26 cellular contexts compared by ENCODE assay signal in genomic region chr3:71371282-71371681, GRCh38.
DNase-seq lines count a peak whose midpoint lies in the region; ATAC-seq, FAIRE-seq and TF ChIP-seq lines count a peak whose summit lies in the region.
"Had no signal": no experiment of that assay in that cellular context is flagged by ENCODE, and none has a peak within 500 bp of the region (broad histone marks: within the 10 kb centered on the region; RNA-seq: fewer than 3 reads in every experiment).

No MANE protein-coding gene starts in this region.

- H2BK15ac ChIP-seq in mesenchymal stem cell (ENCODE audit: low read depth, poor library complexity, severe bottlenecking), result no peak overlapping the region

- H3K18ac ChIP-seq in mesenchymal stem cell (ENCODE audit: low read depth in 1 of 2, low read length in 2 of 2), result no peak overlapping the region

- H3K36me3 ChIP-seq in astrocyte (ENCODE audit: insufficient read depth, low read length) (no peaks in the 10 kb centered on the region), mesenchymal stem cell (ENCODE audit: control insufficient read depth in 1 of 2, insufficient read depth in 2 of 2, low read depth in 1 of 2, low read length in 2 of 2) (peaks cover 0 to 13% of the 10 kb centered on the region in 2 experiments), uterus (no peaks in the 10 kb centered on the region)
- H3K36me3 ChIP-seq: gastroesophageal sphincter, sigmoid colon, tibial nerve had no signal

- no peak overlapping the region for H3K4me3 Mint-ChIP-seq in activated naive CD4-positive, alpha-beta T cell treated with anti-CD3 and anti-CD28 coated beads, Interleukin-2, amount 50 U/mL, for 24 hours
- no peak overlapping the region for H3K4me3 Mint-ChIP-seq in astrocyte (ENCODE audit: unreplicated experiment)
- H3K4me3 Mint-ChIP-seq: activated T-helper 17 cell treated with anti-CD3 and anti-CD28 coated beads, Interleukin-2, amount 50 U/mL, for 72 hours; stimulated activated naive CD8-positive, alpha-beta T cell treated with anti-CD3 and anti-CD28 coated beads, Interleukin-15, Interleukin-2, amounts not matched to agents 100 ng/mL and 50 ng/mL, for 24 hours had no signal

- no peaks in the 10 kb centered on the region for H3K27me3 ChIP-seq in astrocyte (ENCODE audit: insufficient read depth, low read length)
- H3K27me3 ChIP-seq in mesenchymal stem cell (ENCODE audit: control insufficient read depth in 1 of 2, insufficient read depth in 1 of 2, low read length in 2 of 2), result no peaks in the 10 kb centered on the region
- no peaks in the 10 kb centered on the region for H3K27me3 ChIP-seq in uterus
- no peaks in the 10 kb centered on the region for H3K27me3 ChIP-seq in dorsolateral prefrontal cortex
- H3K27me3 ChIP-seq: body of pancreas, gastroesophageal sphincter, sigmoid colon, tibial nerve had no signal

- H3K27ac ChIP-seq in astrocyte (ENCODE audit: low read depth, low read length) (no peak overlapping the region), mesenchymal stem cell (ENCODE audit: low read length, poor library complexity, severe bottlenecking) (no peak overlapping the region), uterus (no peak overlapping the region), dorsolateral prefrontal cortex (no peak overlapping the region)
- H3K27ac ChIP-seq: body of pancreas, tibial nerve had no signal

- H3K4me3 ChIP-seq in astrocyte (ENCODE audit: insufficient read depth, low read depth, low read length) (no peak overlapping the region), mesenchymal stem cell (ENCODE audit: insufficient read depth in 1 of 2, low read depth in 1 of 2, low read length in 2 of 2) (no peak overlapping the region), uterus (no peak overlapping the region), dorsolateral prefrontal cortex (no peak overlapping the region)
- H3K4me3 ChIP-seq: body of pancreas, gastroesophageal sphincter, GM12878, sigmoid colon, tibial nerve had no signal

- H4K91ac ChIP-seq in mesenchymal stem cell (ENCODE audit: low read length), result no peak overlapping the region

- no peak overlapping the region for H2BK12ac ChIP-seq in mesenchymal stem cell (ENCODE audit: low read length in 2 of 2)

- H2BK5ac ChIP-seq in mesenchymal stem cell (ENCODE audit: low read depth, low read length, poor library complexity, severe bottlenecking), result no peak overlapping the region

- DNase-seq in activated naive CD4-positive, alpha-beta T cell treated with Interleukin-2 at 50 U/mL for 16 hours, result no peak
- DNase-seq in astrocyte (ENCODE audit: low read depth) (no peak), mesenchymal stem cell (no peak), uterus (no peak), Ammon's horn (ENCODE audit: low spot score) (no peak), dorsolateral prefrontal cortex (no peak)
- DNase-seq: activated CD8-positive, alpha-beta memory T cell treated with anti-CD3 and anti-CD28 coated beads, Interleukin-2, amount 50 U/mL, for 4 hours; AML-193; body of pancreas; DND-41; NCI-H1105; NCI-H2029; NCI-H2227 treated with DMSO at 0.1 percent for 48 hours; NCI-H748 treated with DMSO at 0.1 percent for 48 hours; sigmoid colon; T1000 had no signal

- H3K9me3 ChIP-seq in astrocyte (ENCODE audit: insufficient read depth, low read depth, low read length), result no peaks in the 10 kb centered on the region
- H3K9me3 ChIP-seq in mesenchymal stem cell (ENCODE audit: control insufficient read depth, low read length), result no peaks in the 10 kb centered on the region
- H3K9me3 ChIP-seq in uterus, result no peaks in the 10 kb centered on the region
- H3K9me3 ChIP-seq: body of pancreas, gastroesophageal sphincter, sigmoid colon, tibial nerve had no signal

- no peak for TF ChIP-seq CTCF in astrocyte (IDR thresholded peaks at IDR 0.05; ENCODE audit: insufficient read depth, low read depth, low read length)
- no peak for TF ChIP-seq CTCF in uterus (IDR thresholded peaks at IDR 0.05)
- TF ChIP-seq CTCF in dorsolateral prefrontal cortex (IDR thresholded peaks at IDR 0.05 in 54 of 56, conservative IDR thresholded peaks at IDR 0.05 in 2 of 56; ENCODE audit: low read depth in 1 of 56, partially characterized antibody in 56 of 56), result no peak

- no peak overlapping the region for H3K23ac ChIP-seq in mesenchymal stem cell (ENCODE audit: low read length in 2 of 2)

- no peak for ATAC-seq in GM19324 (IDR thresholded peaks at IDR 0.05; ENCODE audit: low FRiP score, unreplicated experiment)
- ATAC-seq: activated T-helper 17 cell treated with anti-CD3 and anti-CD28 coated beads, Interleukin-2, amount 50 U/mL, for 72 hours; body of pancreas; gastroesophageal sphincter; GM12878; Right ventricle myocardium inferior had no signal

- H3K14ac ChIP-seq in mesenchymal stem cell (ENCODE audit: low read length in 2 of 2), result no peak overlapping the region

- intact Hi-C loops in uterus (cut with DNase I; ENCODE audit: low total_unique reads), result no loop called here
- intact Hi-C loops in dorsolateral prefrontal cortex (cut with DNase I), result no loop called here

- 95% methylated on average over 6 of the region's 6 CpGs for WGBS in mesenchymal stem cell

- H3K36me3 Mint-ChIP-seq in activated naive CD4-positive, alpha-beta T cell treated with anti-CD3 and anti-CD28 coated beads, Interleukin-2, amount 50 U/mL, for 24 hours, result peaks cover 11% of the 10 kb centered on the region
- peaks cover 2% of the 10 kb centered on the region for H3K36me3 Mint-ChIP-seq in astrocyte (ENCODE audit: low read depth, unreplicated experiment)

- no peak overlapping the region for H3K4ac ChIP-seq in mesenchymal stem cell (ENCODE audit: low read depth in 1 of 2, low read length in 2 of 2)

- no peaks in the 10 kb centered on the region for H3K9me3 Mint-ChIP-seq in activated naive CD4-positive, alpha-beta T cell treated with anti-CD3 and anti-CD28 coated beads, Interleukin-2, amount 50 U/mL, for 24 hours
- H3K9me3 Mint-ChIP-seq in astrocyte (ENCODE audit: unreplicated experiment), result peaks cover 4% of the 10 kb centered on the region
- H3K9me3 Mint-ChIP-seq: activated T-helper 17 cell treated with anti-CD3 and anti-CD28 coated beads, Interleukin-2, amount 50 U/mL, for 72 hours; stimulated activated naive CD8-positive, alpha-beta T cell treated with anti-CD3 and anti-CD28 coated beads, Interleukin-15, Interleukin-2, amounts not matched to agents 100 ng/mL and 50 ng/mL, for 24 hours had no signal

- H3K79me1 ChIP-seq in mesenchymal stem cell (replicated peaks; ENCODE audit: low read length, poor library complexity, severe bottlenecking), result peaks cover 30% of the 10 kb centered on the region

- no peak for TF ChIP-seq POLR2A in uterus (IDR thresholded peaks at IDR 0.05)

- FAIRE-seq in astrocyte (lab: Jason Lieb, UNC), result no peak
- FAIRE-seq: A204.1, colon, GM12878 had no signal

- H2AFZ ChIP-seq in astrocyte (ENCODE audit: low read depth, low read length) (no peak overlapping the region), mesenchymal stem cell (ENCODE audit: low read depth, low read length) (no peak overlapping the region)

- peaks cover 86% of the 10 kb centered on the region for H3K79me2 ChIP-seq in astrocyte (ENCODE audit: insufficient read depth, low read length)

- H3K4me2 ChIP-seq in astrocyte (ENCODE audit: low read length) (no peak overlapping the region), mesenchymal stem cell (ENCODE audit: low read length, poor library complexity, severe bottlenecking) (no peak overlapping the region)

- H4K20me1 ChIP-seq in astrocyte (ENCODE audit: insufficient read depth, low read length), result peaks cover 82% of the 10 kb centered on the region

- no peak overlapping the region for H4K8ac ChIP-seq in mesenchymal stem cell (ENCODE audit: low read length)

- H3K27me3 Mint-ChIP-seq in activated naive CD4-positive, alpha-beta T cell treated with anti-CD3 and anti-CD28 coated beads, Interleukin-2, amount 50 U/mL, for 24 hours, result no peaks in the 10 kb centered on the region
- H3K27me3 Mint-ChIP-seq in astrocyte (ENCODE audit: low read depth, unreplicated experiment), result no peaks in the 10 kb centered on the region
- H3K27me3 Mint-ChIP-seq: activated T-helper 17 cell treated with anti-CD3 and anti-CD28 coated beads, Interleukin-2, amount 50 U/mL, for 72 hours; stimulated activated naive CD8-positive, alpha-beta T cell treated with anti-CD3 and anti-CD28 coated beads, Interleukin-15, Interleukin-2, amounts not matched to agents 100 ng/mL and 50 ng/mL, for 24 hours had no signal

- H3K4me1 ChIP-seq in astrocyte (ENCODE audit: insufficient read depth, low read length) (no peaks in the 10 kb centered on the region), mesenchymal stem cell (ENCODE audit: control insufficient read depth, insufficient read depth, low read depth, low read length) (peaks cover 16% of the 10 kb centered on the region), uterus (peaks cover 0 to 5% of the 10 kb centered on the region in 2 donors)

- peak overlapping the region; percentile 81 for H3K27ac Mint-ChIP-seq in activated naive CD4-positive, alpha-beta T cell treated with anti-CD3 and anti-CD28 coated beads, Interleukin-2, amount 50 U/mL, for 24 hours
- H3K27ac Mint-ChIP-seq in astrocyte (ENCODE audit: unreplicated experiment), result peak overlapping the region; percentile 10
- H3K27ac Mint-ChIP-seq: activated T-helper 17 cell treated with anti-CD3 and anti-CD28 coated beads, Interleukin-2, amount 50 U/mL, for 72 hours; stimulated activated naive CD8-positive, alpha-beta T cell treated with anti-CD3 and anti-CD28 coated beads, Interleukin-15, Interleukin-2, amounts not matched to agents 100 ng/mL and 50 ng/mL, for 24 hours had no signal

- H2BK120ac ChIP-seq in mesenchymal stem cell (ENCODE audit: low read depth, low read length), result no peak overlapping the region

- H3K4me1 Mint-ChIP-seq in activated naive CD4-positive, alpha-beta T cell treated with anti-CD3 and anti-CD28 coated beads, Interleukin-2, amount 50 U/mL, for 24 hours, result peaks cover 90% of the 10 kb centered on the region
- peaks cover 22% of the 10 kb centered on the region for H3K4me1 Mint-ChIP-seq in astrocyte (ENCODE audit: low read depth, unreplicated experiment)

- H2AK5ac ChIP-seq in mesenchymal stem cell (ENCODE audit: low read length, severe bottlenecking), result peak overlapping the region; percentile 8

- H3K9ac ChIP-seq in astrocyte (ENCODE audit: low read length) (no peak overlapping the region), mesenchymal stem cell (ENCODE audit: low read length) (no peak overlapping the region)
